ENCODE assay signal across 1 cellular context in the genomic region with DNA sequence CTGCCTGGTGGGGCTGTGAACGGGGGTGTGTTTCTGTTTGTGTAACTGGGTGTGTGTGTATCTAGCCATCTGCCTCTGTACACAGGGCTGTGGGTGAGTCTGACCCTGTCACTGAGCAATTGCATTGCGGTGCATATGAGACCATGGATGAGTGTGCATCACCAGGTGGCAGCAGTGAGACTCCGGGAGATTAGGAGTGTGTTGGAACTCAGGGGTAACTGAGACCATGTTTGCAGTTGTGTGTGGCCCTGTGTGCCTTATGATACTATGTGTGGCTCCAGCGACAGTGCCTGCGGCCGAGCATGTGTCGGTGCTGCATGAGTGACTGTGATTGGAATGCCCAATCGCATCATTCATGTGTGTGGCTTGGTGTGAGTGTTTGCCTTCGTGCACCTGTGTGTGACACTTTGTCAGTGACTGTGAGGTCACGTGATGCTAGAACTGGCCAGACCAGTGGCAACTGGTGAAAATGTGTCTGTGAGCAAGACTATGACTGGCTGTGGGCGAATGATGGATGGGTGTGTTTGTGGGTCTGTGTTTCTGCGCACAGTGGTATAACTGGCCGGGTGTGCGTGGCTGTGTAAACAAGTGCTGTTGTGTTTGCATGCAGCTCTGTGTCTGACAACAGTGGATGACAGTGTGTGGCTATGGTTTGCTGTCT.
A peak's percentile ranks its signal among the peaks of the same experiment; 100 is the strongest.
TF ChIP-seq lines count a peak whose summit lies in the region.

No MANE protein-coding gene starts in this region.

TF ChIP-seq in HepG2, 621 proteins besides CTCF, POLR2A, EP300 and RAD21 (continued from another document and continues in another):
- TF ChIP-seq, protein P1, sequence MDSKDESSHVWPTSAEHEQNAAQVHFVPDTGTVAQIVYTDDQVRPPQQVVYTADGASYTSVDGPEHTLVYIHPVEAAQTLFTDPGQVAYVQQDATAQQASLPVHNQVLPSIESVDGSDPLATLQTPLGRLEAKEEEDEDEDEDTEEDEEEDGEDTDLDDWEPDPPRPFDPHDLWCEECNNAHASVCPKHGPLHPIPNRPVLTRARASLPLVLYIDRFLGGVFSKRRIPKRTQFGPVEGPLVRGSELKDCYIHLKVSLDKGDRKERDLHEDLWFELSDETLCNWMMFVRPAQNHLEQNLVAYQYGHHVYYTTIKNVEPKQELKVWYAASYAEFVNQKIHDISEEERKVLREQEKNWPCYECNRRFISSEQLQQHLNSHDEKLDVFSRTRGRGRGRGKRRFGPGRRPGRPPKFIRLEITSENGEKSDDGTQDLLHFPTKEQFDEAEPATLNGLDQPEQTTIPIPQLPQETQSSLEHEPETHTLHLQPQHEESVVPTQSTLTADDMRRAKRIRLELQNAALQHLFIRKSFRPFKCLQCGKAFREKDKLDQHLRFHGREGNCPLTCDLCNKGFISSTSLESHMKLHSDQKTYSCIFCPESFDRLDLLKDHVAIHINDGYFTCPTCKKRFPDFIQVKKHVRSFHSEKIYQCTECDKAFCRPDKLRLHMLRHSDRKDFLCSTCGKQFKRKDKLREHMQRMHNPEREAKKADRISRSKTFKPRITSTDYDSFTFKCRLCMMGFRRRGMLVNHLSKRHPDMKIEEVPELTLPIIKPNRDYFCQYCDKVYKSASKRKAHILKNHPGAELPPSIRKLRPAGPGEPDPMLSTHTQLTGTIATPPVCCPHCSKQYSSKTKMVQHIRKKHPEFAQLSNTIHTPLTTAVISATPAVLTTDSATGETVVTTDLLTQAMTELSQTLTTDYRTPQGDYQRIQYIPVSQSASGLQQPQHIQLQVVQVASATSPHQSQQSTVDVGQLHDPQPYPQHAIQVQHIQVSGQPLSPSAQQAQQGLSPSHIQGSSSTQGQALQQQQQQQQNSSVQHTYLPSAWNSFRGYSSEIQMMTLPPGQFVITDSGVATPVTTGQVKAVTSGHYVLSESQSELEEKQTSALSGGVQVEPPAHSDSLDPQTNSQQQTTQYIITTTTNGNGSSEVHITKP (CRISPR knock-in tag; IDR thresholded peaks at IDR 0.05; ENCODE audit: low read depth): no peak
- 0 out of 2 replicates have a peak, but pooled peaks have one; percentile 23 for TF ChIP-seq ZNF772 (CRISPR knock-in tag; IDR thresholded peaks at IDR 0.05)
- TF ChIP-seq, protein P2, sequence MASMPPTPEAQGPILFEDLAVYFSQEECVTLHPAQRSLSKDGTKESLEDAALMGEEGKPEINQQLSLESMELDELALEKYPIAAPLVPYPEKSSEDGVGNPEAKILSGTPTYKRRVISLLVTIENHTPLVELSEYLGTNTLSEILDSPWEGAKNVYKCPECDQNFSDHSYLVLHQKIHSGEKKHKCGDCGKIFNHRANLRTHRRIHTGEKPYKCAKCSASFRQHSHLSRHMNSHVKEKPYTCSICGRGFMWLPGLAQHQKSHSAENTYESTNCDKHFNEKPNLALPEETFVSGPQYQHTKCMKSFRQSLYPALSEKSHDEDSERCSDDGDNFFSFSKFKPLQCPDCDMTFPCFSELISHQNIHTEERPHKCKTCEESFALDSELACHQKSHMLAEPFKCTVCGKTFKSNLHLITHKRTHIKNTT (CRISPR knock-in tag; IDR thresholded peaks at IDR 0.05): no peak
- TF ChIP-seq ZNF225 (CRISPR knock-in tag; IDR thresholded peaks at IDR 0.05): no peak
- TF ChIP-seq JDP2 (CRISPR knock-in tag; IDR thresholded peaks at IDR 0.05; ENCODE audit: borderline replicate concordance): no peak
- TF ChIP-seq ZFY (CRISPR knock-in tag; IDR thresholded peaks at IDR 0.05): no peak
- TF ChIP-seq ZFP37 (CRISPR knock-in tag; IDR thresholded peaks at IDR 0.05; ENCODE audit: borderline replicate concordance): 0 out of 2 replicates have a peak, but pooled peaks have one; percentile 28
- TF ChIP-seq ARHGAP35 (CRISPR knock-in tag; IDR thresholded peaks at IDR 0.05; ENCODE audit: borderline replicate concordance): no peak
- peak; percentile 42; the same call in 1 of the 2 replicates for TF ChIP-seq ZNF777 (CRISPR knock-in tag; IDR thresholded peaks at IDR 0.05)
- no peak for TF ChIP-seq ZBTB1 (CRISPR knock-in tag; IDR thresholded peaks at IDR 0.05; ENCODE audit: borderline replicate concordance)
- no peak for TF ChIP-seq ELF1 (CRISPR knock-in tag; IDR thresholded peaks at IDR 0.05)
- peak; percentile 25; the same call in 1 of the 2 replicates for TF ChIP-seq MIER2 (CRISPR knock-in tag; IDR thresholded peaks at IDR 0.05)
- TF ChIP-seq ARNT (IDR thresholded peaks at IDR 0.05): no peak
- TF ChIP-seq, protein P3, sequence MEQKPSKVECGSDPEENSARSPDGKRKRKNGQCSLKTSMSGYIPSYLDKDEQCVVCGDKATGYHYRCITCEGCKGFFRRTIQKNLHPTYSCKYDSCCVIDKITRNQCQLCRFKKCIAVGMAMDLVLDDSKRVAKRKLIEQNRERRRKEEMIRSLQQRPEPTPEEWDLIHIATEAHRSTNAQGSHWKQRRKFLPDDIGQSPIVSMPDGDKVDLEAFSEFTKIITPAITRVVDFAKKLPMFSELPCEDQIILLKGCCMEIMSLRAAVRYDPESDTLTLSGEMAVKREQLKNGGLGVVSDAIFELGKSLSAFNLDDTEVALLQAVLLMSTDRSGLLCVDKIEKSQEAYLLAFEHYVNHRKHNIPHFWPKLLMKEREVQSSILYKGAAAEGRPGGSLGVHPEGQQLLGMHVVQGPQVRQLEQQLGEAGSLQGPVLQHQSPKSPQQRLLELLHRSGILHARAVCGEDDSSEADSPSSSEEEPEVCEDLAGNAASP (CRISPR knock-in tag; IDR thresholded peaks at IDR 0.05; ENCODE audit: borderline replicate concordance): peak; percentile 56; the same call in 1 of the 2 replicates
- TF ChIP-seq ZNF260 (CRISPR knock-in tag; IDR thresholded peaks at IDR 0.05; ENCODE audit: borderline replicate concordance, low read depth): no peak
- no peak for TF ChIP-seq ZNF264 (CRISPR knock-in tag; IDR thresholded peaks at IDR 0.05)
- TF ChIP-seq, protein P4, sequence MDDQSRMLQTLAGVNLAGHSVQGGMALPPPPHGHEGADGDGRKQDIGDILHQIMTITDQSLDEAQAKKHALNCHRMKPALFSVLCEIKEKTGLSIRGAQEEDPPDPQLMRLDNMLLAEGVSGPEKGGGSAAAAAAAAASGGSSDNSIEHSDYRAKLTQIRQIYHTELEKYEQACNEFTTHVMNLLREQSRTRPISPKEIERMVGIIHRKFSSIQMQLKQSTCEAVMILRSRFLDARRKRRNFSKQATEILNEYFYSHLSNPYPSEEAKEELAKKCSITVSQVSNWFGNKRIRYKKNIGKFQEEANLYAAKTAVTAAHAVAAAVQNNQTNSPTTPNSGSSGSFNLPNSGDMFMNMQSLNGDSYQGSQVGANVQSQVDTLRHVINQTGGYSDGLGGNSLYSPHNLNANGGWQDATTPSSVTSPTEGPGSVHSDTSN (CRISPR knock-in tag; IDR thresholded peaks at IDR 0.05; ENCODE audit: borderline replicate concordance): no peak
- no peak for TF ChIP-seq GLI4 (CRISPR knock-in tag; IDR thresholded peaks at IDR 0.05; ENCODE audit: borderline replicate concordance)
- TF ChIP-seq, protein P5, sequence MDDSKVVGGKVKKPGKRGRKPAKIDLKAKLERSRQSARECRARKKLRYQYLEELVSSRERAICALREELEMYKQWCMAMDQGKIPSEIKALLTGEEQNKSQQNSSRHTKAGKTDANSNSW (CRISPR knock-in tag; IDR thresholded peaks at IDR 0.05; ENCODE audit: borderline replicate concordance): no peak
- peak; percentile 58 for TF ChIP-seq THAP11 (CRISPR knock-in tag; IDR thresholded peaks at IDR 0.05)
- no peak for TF ChIP-seq ZNF34 (CRISPR knock-in tag; IDR thresholded peaks at IDR 0.05; ENCODE audit: borderline replicate concordance)
- no peak for TF ChIP-seq ZFP1 (CRISPR knock-in tag; IDR thresholded peaks at IDR 0.05)
- TF ChIP-seq SNAPC2 (CRISPR knock-in tag; IDR thresholded peaks at IDR 0.05): no peak
- no peak for TF ChIP-seq MBNL3 (CRISPR knock-in tag; conservative IDR thresholded peaks at IDR 0.05)
- TF ChIP-seq, protein P6, sequence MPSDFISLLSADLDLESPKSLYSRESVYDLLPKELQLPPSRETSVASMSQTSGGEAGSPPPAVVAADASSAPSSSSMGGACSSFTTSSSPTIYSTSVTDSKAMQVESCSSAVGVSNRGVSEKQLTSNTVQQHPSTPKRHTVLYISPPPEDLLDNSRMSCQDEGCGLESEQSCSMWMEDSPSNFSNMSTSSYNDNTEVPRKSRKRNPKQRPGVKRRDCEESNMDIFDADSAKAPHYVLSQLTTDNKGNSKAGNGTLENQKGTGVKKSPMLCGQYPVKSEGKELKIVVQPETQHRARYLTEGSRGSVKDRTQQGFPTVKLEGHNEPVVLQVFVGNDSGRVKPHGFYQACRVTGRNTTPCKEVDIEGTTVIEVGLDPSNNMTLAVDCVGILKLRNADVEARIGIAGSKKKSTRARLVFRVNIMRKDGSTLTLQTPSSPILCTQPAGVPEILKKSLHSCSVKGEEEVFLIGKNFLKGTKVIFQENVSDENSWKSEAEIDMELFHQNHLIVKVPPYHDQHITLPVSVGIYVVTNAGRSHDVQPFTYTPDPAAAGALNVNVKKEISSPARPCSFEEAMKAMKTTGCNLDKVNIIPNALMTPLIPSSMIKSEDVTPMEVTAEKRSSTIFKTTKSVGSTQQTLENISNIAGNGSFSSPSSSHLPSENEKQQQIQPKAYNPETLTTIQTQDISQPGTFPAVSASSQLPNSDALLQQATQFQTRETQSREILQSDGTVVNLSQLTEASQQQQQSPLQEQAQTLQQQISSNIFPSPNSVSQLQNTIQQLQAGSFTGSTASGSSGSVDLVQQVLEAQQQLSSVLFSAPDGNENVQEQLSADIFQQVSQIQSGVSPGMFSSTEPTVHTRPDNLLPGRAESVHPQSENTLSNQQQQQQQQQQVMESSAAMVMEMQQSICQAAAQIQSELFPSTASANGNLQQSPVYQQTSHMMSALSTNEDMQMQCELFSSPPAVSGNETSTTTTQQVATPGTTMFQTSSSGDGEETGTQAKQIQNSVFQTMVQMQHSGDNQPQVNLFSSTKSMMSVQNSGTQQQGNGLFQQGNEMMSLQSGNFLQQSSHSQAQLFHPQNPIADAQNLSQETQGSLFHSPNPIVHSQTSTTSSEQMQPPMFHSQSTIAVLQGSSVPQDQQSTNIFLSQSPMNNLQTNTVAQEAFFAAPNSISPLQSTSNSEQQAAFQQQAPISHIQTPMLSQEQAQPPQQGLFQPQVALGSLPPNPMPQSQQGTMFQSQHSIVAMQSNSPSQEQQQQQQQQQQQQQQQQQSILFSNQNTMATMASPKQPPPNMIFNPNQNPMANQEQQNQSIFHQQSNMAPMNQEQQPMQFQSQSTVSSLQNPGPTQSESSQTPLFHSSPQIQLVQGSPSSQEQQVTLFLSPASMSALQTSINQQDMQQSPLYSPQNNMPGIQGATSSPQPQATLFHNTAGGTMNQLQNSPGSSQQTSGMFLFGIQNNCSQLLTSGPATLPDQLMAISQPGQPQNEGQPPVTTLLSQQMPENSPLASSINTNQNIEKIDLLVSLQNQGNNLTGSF (CRISPR knock-in tag; IDR thresholded peaks at IDR 0.05): 0 out of 2 replicates have a peak, but pooled peaks have one; percentile 25
- no peak; the same call in none of the 2 replicates for TF ChIP-seq ZSCAN21 (CRISPR knock-in tag; IDR thresholded peaks at IDR 0.05; ENCODE audit: borderline replicate concordance)
- no peak for TF ChIP-seq ZNF296 (CRISPR knock-in tag; conservative IDR thresholded peaks at IDR 0.05)
- no peak for TF ChIP-seq ZNF678 (CRISPR knock-in tag; IDR thresholded peaks at IDR 0.05)
- TF ChIP-seq ZNF496 (CRISPR knock-in tag; IDR thresholded peaks at IDR 0.05; ENCODE audit: insufficient replicate concordance): no peak
- no peak for TF ChIP-seq PHF5A (CRISPR knock-in tag; IDR thresholded peaks at IDR 0.05; ENCODE audit: low read depth, unreplicated experiment)
- TF ChIP-seq, protein P7, sequence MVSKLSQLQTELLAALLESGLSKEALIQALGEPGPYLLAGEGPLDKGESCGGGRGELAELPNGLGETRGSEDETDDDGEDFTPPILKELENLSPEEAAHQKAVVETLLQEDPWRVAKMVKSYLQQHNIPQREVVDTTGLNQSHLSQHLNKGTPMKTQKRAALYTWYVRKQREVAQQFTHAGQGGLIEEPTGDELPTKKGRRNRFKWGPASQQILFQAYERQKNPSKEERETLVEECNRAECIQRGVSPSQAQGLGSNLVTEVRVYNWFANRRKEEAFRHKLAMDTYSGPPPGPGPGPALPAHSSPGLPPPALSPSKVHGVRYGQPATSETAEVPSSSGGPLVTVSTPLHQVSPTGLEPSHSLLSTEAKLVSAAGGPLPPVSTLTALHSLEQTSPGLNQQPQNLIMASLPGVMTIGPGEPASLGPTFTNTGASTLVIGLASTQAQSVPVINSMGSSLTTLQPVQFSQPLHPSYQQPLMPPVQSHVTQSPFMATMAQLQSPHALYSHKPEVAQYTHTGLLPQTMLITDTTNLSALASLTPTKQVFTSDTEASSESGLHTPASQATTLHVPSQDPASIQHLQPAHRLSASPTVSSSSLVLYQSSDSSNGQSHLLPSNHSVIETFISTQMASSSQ (IDR thresholded peaks at IDR 0.05; ENCODE audit: low read depth): no peak
- TF ChIP-seq, protein P7 (CRISPR knock-in tag; IDR thresholded peaks at IDR 0.05; ENCODE audit: borderline replicate concordance): no peak
- TF ChIP-seq ZNF552 (CRISPR knock-in tag; IDR thresholded peaks at IDR 0.05; ENCODE audit: borderline replicate concordance): no peak
- no peak for TF ChIP-seq ZNF605 (CRISPR knock-in tag; IDR thresholded peaks at IDR 0.05)
- no peak for TF ChIP-seq ZNF282 (IDR thresholded peaks at IDR 0.05; ENCODE audit: partially characterized antibody)
- TF ChIP-seq MIER3 (CRISPR knock-in tag; IDR thresholded peaks at IDR 0.05; ENCODE audit: borderline replicate concordance): no peak
- TF ChIP-seq HMGA1 (CRISPR knock-in tag; conservative IDR thresholded peaks at IDR 0.05): no peak
- TF ChIP-seq, protein P8, sequence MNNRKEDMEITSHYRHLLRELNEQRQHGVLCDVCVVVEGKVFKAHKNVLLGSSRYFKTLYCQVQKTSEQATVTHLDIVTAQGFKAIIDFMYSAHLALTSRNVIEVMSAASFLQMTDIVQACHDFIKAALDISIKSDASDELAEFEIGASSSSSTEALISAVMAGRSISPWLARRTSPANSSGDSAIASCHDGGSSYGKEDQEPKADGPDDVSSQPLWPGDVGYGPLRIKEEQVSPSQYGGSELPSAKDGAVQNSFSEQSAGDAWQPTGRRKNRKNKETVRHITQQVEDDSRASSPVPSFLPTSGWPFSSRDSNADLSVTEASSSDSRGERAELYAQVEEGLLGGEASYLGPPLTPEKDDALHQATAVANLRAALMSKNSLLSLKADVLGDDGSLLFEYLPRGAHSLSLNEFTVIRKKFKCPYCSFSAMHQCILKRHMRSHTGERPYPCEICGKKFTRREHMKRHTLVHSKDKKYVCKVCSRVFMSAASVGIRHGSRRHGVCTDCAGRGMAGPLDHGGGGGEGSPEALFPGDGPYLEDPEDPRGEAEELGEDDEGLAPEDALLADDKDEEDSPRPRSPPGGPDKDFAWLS (CRISPR knock-in tag; IDR thresholded peaks at IDR 0.05; ENCODE audit: borderline replicate concordance): no peak
